ENCODE assay signal across 30 cellular contexts in genomic region chr6:13985663-13986325, GRCh38.
DNase-seq lines count a peak whose midpoint lies in the region; ATAC-seq and TF ChIP-seq lines count a peak whose summit lies in the region.
"Had no signal": no experiment of that assay in that cellular context is flagged by ENCODE, and none has a peak within 500 bp of the region (broad histone marks: within the 10 kb centered on the region; RNA-seq: fewer than 3 reads in every experiment).

No MANE protein-coding gene starts in this region.

- H3K4me3 ChIP-seq in CD8-positive, alpha-beta memory T cell (ENCODE audit: low read length): no peak overlapping the region
- H3K4me3 ChIP-seq in left lung: no peak overlapping the region
- H3K4me3 ChIP-seq: lung, PC-9, prostate gland, right lobe of liver, spleen, tibial artery had no signal

- no peak overlapping the region for H3K27ac Mint-ChIP-seq in CD8-positive, alpha-beta memory T cell
- H3K27ac Mint-ChIP-seq in activated naive CD4-positive, alpha-beta T cell treated with anti-CD3 and anti-CD28 coated beads, Interleukin-2, amount 50 U/mL, for 72 hours: no peak overlapping the region
- H3K27ac Mint-ChIP-seq: activated B cell treated with CpG ODN at 0.5 μM for 24 hours; activated CD4-positive, alpha-beta T cell treated with anti-CD3 and anti-CD28 coated beads, Interleukin-2, amount 10 ng/mL, durations not matched to agents 7 days and 5 days; activated naive CD8-positive, alpha-beta T cell treated with anti-CD3 and anti-CD28 coated beads for 36 hours; natural killer cell; T-helper 2 cell treated with Interferon-gamma antibody and Interleukin-4, amounts not matched to agents 5 μg/mL and 100 μg/mL, for 36 hours had no signal

- peak overlapping the region; percentile 28 for H3K27ac ChIP-seq in CD8-positive, alpha-beta memory T cell (ENCODE audit: low read depth, low read length)
- no peak overlapping the region for H3K27ac ChIP-seq in left lung
- H3K27ac ChIP-seq: PC-9, prostate gland, right lobe of liver, spleen, tibial artery had no signal

- peaks cover 14 to 77% of the 10 kb centered on the region in 2 donors for H3K27me3 Mint-ChIP-seq in CD8-positive, alpha-beta memory T cell

- no peak overlapping the region for H3K4me3 Mint-ChIP-seq in CD8-positive, alpha-beta memory T cell
- H3K4me3 Mint-ChIP-seq: activated B cell treated with CpG ODN at 0.5 μM for 24 hours; activated CD4-positive, alpha-beta T cell treated with anti-CD3 and anti-CD28 coated beads, Interleukin-2, amount 10 ng/mL, durations not matched to agents 7 days and 5 days; activated naive CD8-positive, alpha-beta T cell treated with anti-CD3 and anti-CD28 coated beads for 36 hours; natural killer cell; T-helper 2 cell treated with Interferon-gamma antibody and Interleukin-4, amounts not matched to agents 5 μg/mL and 100 μg/mL, for 36 hours had no signal

- DNase-seq in CD8-positive, alpha-beta memory T cell: no peak
- DNase-seq in MV-4-11 (lab: John Stamatoyannopoulos, UW) (peak; percentile 61), SKM-1 treated with dmso at 0.1 percent for 144 hours (lab: John Stamatoyannopoulos, UW; ENCODE audit: unreplicated experiment) (peak; percentile 37), left lung (no peak), NCI-H524 (lab: John Stamatoyannopoulos, UW) (no peak), NCI-H2227 (lab: John Stamatoyannopoulos, UW; ENCODE audit: unreplicated experiment) (no peak)
- DNase-seq in activated naive CD4-positive, alpha-beta T cell treated with anti-CD3 and anti-CD28 coated beads, Interleukin-2, amount 50 U/mL, for 72 hours (ENCODE audit: low spot score in 2 of 2): no peak
- DNase-seq: activated B cell treated with CpG ODN at 0.5 μM for 24 hours; activated CD4-positive, alpha-beta T cell treated with anti-CD3 and anti-CD28 coated beads, Interleukin-2, amount 10 ng/mL, durations not matched to agents 7 days and 5 days; activated effector memory CD4-positive, alpha-beta T cell treated with Interleukin-2 at 50 U/mL for 16 hours; activated naive CD8-positive, alpha-beta T cell treated with anti-CD3 and anti-CD28 coated beads for 36 hours; activated T-cell treated with anti-CD3 and anti-CD28 coated beads, Interleukin-2, amount 50 U/mL, for 1 hour; anterior cingulate cortex; BE2C; DMS153; natural killer cell; NCI-H2029 treated with DMSO at 0.1 percent for 48 hours; NCI-H2227 treated with DMSO at 0.1 percent for 48 hours; NCI-H748 treated with DMSO at 0.1 percent for 48 hours; occipital lobe; PC-9; right lobe of liver; spleen; tibial artery had no signal

- H3K27me3 ChIP-seq in CD8-positive, alpha-beta memory T cell (ENCODE audit: insufficient read depth, low read length, poor library complexity, severe bottlenecking): no peaks in the 10 kb centered on the region
- H3K27me3 ChIP-seq in left lung: no peaks in the 10 kb centered on the region
- H3K27me3 ChIP-seq: BE2C, right lobe of liver had no signal

- no peaks in the 10 kb centered on the region for H3K4me1 Mint-ChIP-seq in CD8-positive, alpha-beta memory T cell
- H3K4me1 Mint-ChIP-seq: activated B cell treated with CpG ODN at 0.5 μM for 24 hours; activated CD4-positive, alpha-beta T cell treated with anti-CD3 and anti-CD28 coated beads, Interleukin-2, amount 10 ng/mL, durations not matched to agents 7 days and 5 days; activated naive CD8-positive, alpha-beta T cell treated with anti-CD3 and anti-CD28 coated beads for 36 hours; natural killer cell had no signal

- TF ChIP-seq CTCF in left lung (IDR thresholded peaks at IDR 0.05): no peak

- H3K4me1 ChIP-seq in CD8-positive, alpha-beta memory T cell (ENCODE audit: insufficient read depth, low read length): no peaks in the 10 kb centered on the region
- no peaks in the 10 kb centered on the region for H3K4me1 ChIP-seq in left lung
- H3K4me1 ChIP-seq: prostate gland, right lobe of liver, spleen, tibial artery had no signal

- ATAC-seq in left lung (peak; percentile 29), HG03196 (IDR thresholded peaks at IDR 0.05; ENCODE audit: unreplicated experiment) (no peak)
- ATAC-seq in activated naive CD4-positive, alpha-beta T cell treated with anti-CD3 and anti-CD28 coated beads, Interleukin-2, amount 50 U/mL, for 72 hours: no peak
- ATAC-seq: HCT116, natural killer cell, SK-N-SH treated with all-trans-retinoic acid at 6 μM for 48 hours had no signal

- intact Hi-C loops in left lung (cut with DNase I): no loop called here

- CTCF ChIA-PET in CD8-positive, alpha-beta memory T cell (lab: Charles Lee): no interaction called here

- no peaks in the 10 kb centered on the region for H3K9me3 Mint-ChIP-seq in CD8-positive, alpha-beta memory T cell
- H3K9me3 Mint-ChIP-seq in activated naive CD4-positive, alpha-beta T cell treated with anti-CD3 and anti-CD28 coated beads, Interleukin-2, amount 50 U/mL, for 72 hours: no peaks in the 10 kb centered on the region
- H3K9me3 Mint-ChIP-seq: activated B cell treated with CpG ODN at 0.5 μM for 24 hours; activated CD4-positive, alpha-beta T cell treated with anti-CD3 and anti-CD28 coated beads, Interleukin-2, amount 10 ng/mL, durations not matched to agents 7 days and 5 days; activated naive CD8-positive, alpha-beta T cell treated with anti-CD3 and anti-CD28 coated beads for 36 hours; natural killer cell; T-helper 2 cell treated with Interferon-gamma antibody and Interleukin-4, amounts not matched to agents 5 μg/mL and 100 μg/mL, for 36 hours had no signal

- H3K36me3 ChIP-seq in CD8-positive, alpha-beta memory T cell (ENCODE audit: insufficient read depth, low read length): no peaks in the 10 kb centered on the region
- no peaks in the 10 kb centered on the region for H3K36me3 ChIP-seq in left lung
- H3K36me3 ChIP-seq: BE2C, prostate gland, right lobe of liver, spleen, tibial artery had no signal

- H3K36me3 Mint-ChIP-seq in CD8-positive, alpha-beta memory T cell: no peaks in the 10 kb centered on the region
- H3K36me3 Mint-ChIP-seq in activated naive CD4-positive, alpha-beta T cell treated with anti-CD3 and anti-CD28 coated beads, Interleukin-2, amount 50 U/mL, for 72 hours: no peaks in the 10 kb centered on the region
- H3K36me3 Mint-ChIP-seq: activated naive CD8-positive, alpha-beta T cell treated with anti-CD3 and anti-CD28 coated beads for 36 hours; natural killer cell had no signal

- H3K9me3 ChIP-seq in CD8-positive, alpha-beta memory T cell (ENCODE audit: low read length): no peaks in the 10 kb centered on the region
- no peaks in the 10 kb centered on the region for H3K9me3 ChIP-seq in left lung
- H3K9me3 ChIP-seq: BE2C, prostate gland, right lobe of liver, spleen, tibial artery had no signal

- POLR2A ChIA-PET in CD8-positive, alpha-beta memory T cell (lab: Charles Lee): no interaction called here

Comparison
In these comparisons a context has a peak if more than half of its experiments do, and no peak if none do; other contexts are left out.
1. DNase-seq: peak in MV-4-11 (single experiment) and SKM-1 treated with dmso at 0.1 percent for 144 hours (single experiment); none in CD8-positive, alpha-beta memory T cell (0 of 5), left lung (0 of 2), NCI-H524 (0 of 2), activated naive CD4-positive, alpha-beta T cell treated with anti-CD3 and anti-CD28 coated beads, Interleukin-2, amount 50 U/mL, for 72 hours (0 of 2) and NCI-H2227 (single experiment).